In genomic region chr7:5445991-5446594, GRCh38 we compare ENCODE assay signal across 1 cellular context.
TF ChIP-seq lines count a peak whose summit lies in the region.

No MANE protein-coding gene starts in this region.

TF ChIP-seq in IMR-90, 13 proteins besides CTCF, POLR2A, EP300 and RAD21:
- TF ChIP-seq MAZ (IDR thresholded peaks at IDR 0.05; ENCODE audit: borderline replicate concordance, low read depth, low read length), result no peak
- TF ChIP-seq CEBPB (IDR thresholded peaks at IDR 0.05; ENCODE audit: low read depth, low read length), result no peak
- TF ChIP-seq NFE2L2 (IDR thresholded peaks at IDR 0.05; ENCODE audit: low read depth, low read length), result no peak
- no peak for TF ChIP-seq RCOR1 (IDR thresholded peaks at IDR 0.05; ENCODE audit: insufficient replicate concordance, low read length)
- no peak for TF ChIP-seq BHLHE40 (IDR thresholded peaks at IDR 0.05; ENCODE audit: low read depth, low read length)
- TF ChIP-seq MAFK (IDR thresholded peaks at IDR 0.05; ENCODE audit: low read depth, low read length), result no peak
- TF ChIP-seq USF2 (IDR thresholded peaks at IDR 0.05; ENCODE audit: low read depth, low read length), result no peak
- no peak for TF ChIP-seq RFX5 (IDR thresholded peaks at IDR 0.05; ENCODE audit: low read depth, low read length)
- TF ChIP-seq FOS (IDR thresholded peaks at IDR 0.05; ENCODE audit: low read depth, low read length), result no peak
- TF ChIP-seq MXI1 (IDR thresholded peaks at IDR 0.05; ENCODE audit: borderline replicate concordance, low read depth, low read length), result no peak
- TF ChIP-seq CHD1 (IDR thresholded peaks at IDR 0.05; ENCODE audit: low read depth, low read length), result no peak
- TF ChIP-seq ELK1 (IDR thresholded peaks at IDR 0.05; ENCODE audit: borderline replicate concordance, low read depth, low read length), result no peak
- no peak for TF ChIP-seq SMC3 (IDR thresholded peaks at IDR 0.05; ENCODE audit: low read depth, low read length)
TF ChIP-seq in IMR-90: peak in this region for 0.
